ENCODE assay signal across 14 cellular contexts in genomic region chr20:37504404-37505096, GRCh38. TPM values are rescaled to one million over a fixed set of nuclear protein-coding genes. Genes with fewer than 3 reads are reported as not detected.
DNase-seq lines count a peak whose midpoint lies in the region; ATAC-seq and TF ChIP-seq lines count a peak whose summit lies in the region.
"Had no signal": no experiment of that assay in that cellular context is flagged by ENCODE, and none has a peak within 500 bp of the region (broad histone marks: within the 10 kb centered on the region; RNA-seq: fewer than 3 reads in every experiment).

No MANE protein-coding gene starts in this region.

- no peak overlapping the region for H2BK12ac ChIP-seq in H9 (ENCODE audit: insufficient read length, low read depth, low read length)

- CTCF ChIA-PET in WTC11 (lab: Charles Lee), result interaction anchor here (1.6 kb wide), 1 partner anchor 60 kb away, joined by 3 read pairs; no protein-coding TSS in a partner anchor

- H3K36me3 ChIP-seq in breast epithelium (no peaks in the 10 kb centered on the region), transverse colon (no peaks in the 10 kb centered on the region)
- H3K36me3 ChIP-seq: ascending aorta had no signal

- no peak overlapping the region for H3K14ac ChIP-seq in H9 (ENCODE audit: insufficient read depth, low read length)

- no peak overlapping the region for H2AFZ ChIP-seq in H9 (ENCODE audit: low read length)

- TF ChIP-seq POLR2A in breast epithelium (IDR thresholded peaks at IDR 0.05), result no peak
- TF ChIP-seq POLR2A in transverse colon (IDR thresholded peaks at IDR 0.05), result no peak

- POLR2A ChIA-PET in WTC11 (lab: Charles Lee), result no interaction called here

- in situ Hi-C loops in transverse colon (cut with MboI; ENCODE audit: low pct_ligation_motif_present in 1 of 4, low pct_unique_long_range_greater_than_20kb in 1 of 4, low sequenced_read_pairs in 3 of 4), result no loop called here

- no peak overlapping the region for H4K8ac ChIP-seq in H9 (replicated peaks; ENCODE audit: insufficient read length, low read depth, low read length)

- no peak for TF ChIP-seq CTCF in H9 (conservative IDR thresholded peaks at IDR 0.05)
- no peak for TF ChIP-seq CTCF in WTC11 (IDR thresholded peaks at IDR 0.05)
- TF ChIP-seq CTCF in breast epithelium (IDR thresholded peaks at IDR 0.05), result no peak
- no peak for TF ChIP-seq CTCF in transverse colon (IDR thresholded peaks at IDR 0.05)

- WGBS in H9 (ENCODE audit: extremely low coverage, insufficient read length, low lambda C conversion rate), result no CpG with 5 or more reads among the region's 3 CpGs
- 54 to 70% methylated on average over 2 to 3 of the region's 3 CpGs for WGBS in transverse colon (ENCODE audit: low coverage in 1 of 2), 2 donors

- H4K91ac ChIP-seq in H9 (ENCODE audit: insufficient read length, low read depth, low read length), result no peak overlapping the region

- H4K20me1 ChIP-seq in H9 (ENCODE audit: control insufficient read depth, insufficient read depth, insufficient read length), result no peaks in the 10 kb centered on the region

- DNase-seq in DMS79 treated with DMSO at 0.1 percent for 48 hours (lab: John Stamatoyannopoulos, UW), result peak; percentile 32
- DNase-seq in H9, result peak; percentile 49
- DNase-seq in WTC11 (ENCODE audit: low spot score), result no peak
- peak; percentile 79 for DNase-seq in left kidney (ENCODE audit: low read depth, low spot score)
- DNase-seq in breast epithelium (ENCODE audit: low spot score in 2 of 2), result no peak
- no peak for DNase-seq in transverse colon
- DNase-seq: AML-193, midbrain, NCI-H2081, NCI-H774 had no signal

- H3K79me2 ChIP-seq in H9 (ENCODE audit: insufficient read depth, low read length), result no peaks in the 10 kb centered on the region

- H2BK5ac ChIP-seq in H9 (ENCODE audit: insufficient read length, low read length), result no peak overlapping the region

- H3K27ac ChIP-seq in H9 (ENCODE audit: insufficient read length, low read depth, low read length) (no peak overlapping the region), breast epithelium (no peak overlapping the region), transverse colon (no peak overlapping the region)
- H3K27ac ChIP-seq: ascending aorta, foreskin keratinocyte, HL-60 had no signal

- H3K36me3 Mint-ChIP-seq in H9 (ENCODE audit: insufficient read depth in 1 of 3, low read depth in 3 of 3) (no peaks in the 10 kb centered on the region; a peak in 3 of 7 replicates), WTC11 (no peaks in the 10 kb centered on the region)

- no peaks in the 10 kb centered on the region for H3K9me3 ChIP-seq in H9 (ENCODE audit: control insufficient read depth, low read depth, low read length)
- no peaks in the 10 kb centered on the region for H3K9me3 ChIP-seq in breast epithelium
- no peaks in the 10 kb centered on the region for H3K9me3 ChIP-seq in transverse colon
- H3K9me3 ChIP-seq: ascending aorta had no signal

- peaks cover 0 to 2% of the 10 kb centered on the region in 2 experiments; a peak in 1 of 4 replicates for H3K4me1 Mint-ChIP-seq in H9
- H3K4me1 Mint-ChIP-seq in WTC11, result 0 out of 2 replicates have a peak, but pooled peaks cover 2% of the 10 kb centered on the region

- no peak overlapping the region for H3T11ph ChIP-seq in H9 (ENCODE audit: low read length)

- no peaks in the 10 kb centered on the region for H3K23me2 ChIP-seq in H9 (ENCODE audit: insufficient read length, low read depth, low read length, poor library complexity, severe bottlenecking)

- H3K4ac ChIP-seq in H9 (ENCODE audit: low read depth, low read length), result no peak overlapping the region

- no peak overlapping the region for H3K18ac ChIP-seq in H9 (ENCODE audit: insufficient read length, low read depth, low read length)

- ATAC-seq in WTC11 (peak; percentile 11; the same call in 1 of the 2 replicates), HG03520 (IDR thresholded peaks at IDR 0.05; ENCODE audit: unreplicated experiment) (no peak)
- ATAC-seq: foreskin keratinocyte had no signal

- H3K27me3 ChIP-seq in H9 (ENCODE audit: insufficient read depth, low read length) (0 out of 2 replicates have a peak, but pooled peaks cover 2% of the 10 kb centered on the region), breast epithelium (no peaks in the 10 kb centered on the region), transverse colon (no peaks in the 10 kb centered on the region)
- H3K27me3 ChIP-seq: ascending aorta, foreskin keratinocyte had no signal

- no peak overlapping the region for H3K4me3 ChIP-seq in breast epithelium
- no peak overlapping the region for H3K4me3 ChIP-seq in transverse colon
- H3K4me3 ChIP-seq: ascending aorta had no signal

- no peak overlapping the region for H2BK120ac ChIP-seq in H9 (ENCODE audit: low read depth, low read length, poor library complexity, severe bottlenecking)

- H3K9me3 Mint-ChIP-seq in H9 (no peaks in the 10 kb centered on the region), WTC11 (no peaks in the 10 kb centered on the region)

- no peak overlapping the region for H3K56ac ChIP-seq in H9 (ENCODE audit: insufficient read length, low read depth, low read length)

- H3K27me3 Mint-ChIP-seq in H9 (ENCODE audit: low read depth) (no peaks in the 10 kb centered on the region), WTC11 (ENCODE audit: low read depth) (no peaks in the 10 kb centered on the region)

- H3K23ac ChIP-seq in H9 (ENCODE audit: insufficient read length, low read depth, low read length), result no peak overlapping the region

- H3K27ac Mint-ChIP-seq in H9 (peak overlapping the region in 1 of 3 experiments; percentile 68; a peak in 1 of 7 replicates), WTC11 (no peak overlapping the region)

- H2AK5ac ChIP-seq in H9 (ENCODE audit: insufficient read length, low read length), result no peak overlapping the region

- no peaks in the 10 kb centered on the region for H3K79me1 ChIP-seq in H9 (ENCODE audit: insufficient read depth, low read depth, low read length, poor library complexity, severe bottlenecking)

- peaks cover 10% of the 10 kb centered on the region; the same call in 1 of the 2 replicates for H3K4me1 ChIP-seq in H9 (ENCODE audit: insufficient read depth, low read length)
- H3K4me1 ChIP-seq in breast epithelium, result no peaks in the 10 kb centered on the region
- no peaks in the 10 kb centered on the region for H3K4me1 ChIP-seq in transverse colon
- H3K4me1 ChIP-seq: ascending aorta, foreskin keratinocyte had no signal

- TF ChIP-seq EP300 in transverse colon (IDR thresholded peaks at IDR 0.05; ENCODE audit: low read depth), result no peak

- H3K9ac ChIP-seq in H9 (ENCODE audit: extremely low read depth, insufficient read length, low read length), result no peak overlapping the region

- H3K4me2 ChIP-seq in H9 (ENCODE audit: insufficient read depth, insufficient read length, low read length), result no peak overlapping the region

- H4K5ac ChIP-seq in H9 (ENCODE audit: insufficient read length, low read depth, low read length), result no peak overlapping the region

- H2BK15ac ChIP-seq in H9 (ENCODE audit: low read depth, low read length), result no peak overlapping the region

- H2BK20ac ChIP-seq in H9 (ENCODE audit: low read depth, low read length, poor library complexity, severe bottlenecking), result no peak overlapping the region

- intact Hi-C loops in breast epithelium (cut with DNase I; ENCODE audit: low total_unique reads), result no loop called here
- intact Hi-C loops in transverse colon (cut with DNase I; ENCODE audit: low total_unique reads), result no loop called here

- H3K4me3 Mint-ChIP-seq in H9 (no peak overlapping the region), WTC11 (no peak overlapping the region)

TF ChIP-seq in WTC11, 78 proteins besides CTCF, POLR2A, EP300 and RAD21:
- 0 out of 2 replicates have a peak, but pooled peaks have one; percentile 22 for TF ChIP-seq ZNF121 (CRISPR knock-in tag; IDR thresholded peaks at IDR 0.05)
- TF ChIP-seq, protein P1, sequence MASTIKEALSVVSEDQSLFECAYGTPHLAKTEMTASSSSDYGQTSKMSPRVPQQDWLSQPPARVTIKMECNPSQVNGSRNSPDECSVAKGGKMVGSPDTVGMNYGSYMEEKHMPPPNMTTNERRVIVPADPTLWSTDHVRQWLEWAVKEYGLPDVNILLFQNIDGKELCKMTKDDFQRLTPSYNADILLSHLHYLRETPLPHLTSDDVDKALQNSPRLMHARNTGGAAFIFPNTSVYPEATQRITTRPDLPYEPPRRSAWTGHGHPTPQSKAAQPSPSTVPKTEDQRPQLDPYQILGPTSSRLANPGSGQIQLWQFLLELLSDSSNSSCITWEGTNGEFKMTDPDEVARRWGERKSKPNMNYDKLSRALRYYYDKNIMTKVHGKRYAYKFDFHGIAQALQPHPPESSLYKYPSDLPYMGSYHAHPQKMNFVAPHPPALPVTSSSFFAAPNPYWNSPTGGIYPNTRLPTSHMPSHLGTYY (CRISPR knock-in tag; IDR thresholded peaks at IDR 0.05), result no peak
- no peak for TF ChIP-seq E2F1 (CRISPR knock-in tag; IDR thresholded peaks at IDR 0.05)
- TF ChIP-seq FOXJ3 (CRISPR knock-in tag; IDR thresholded peaks at IDR 0.05; ENCODE audit: borderline replicate concordance), result no peak
TF ChIP-seq in WTC11: peak in this region for 1.

RNA-seq across cellular contexts. Expression of gene NNAT, which starts 16.5 kb away (rescaled TPM):
- 42.5 and 43.1 TPM in 2 replicates for total RNA-seq in H9 (2021)
- total RNA-seq in WTC11 (2021), result 59.8 to 90.0 TPM (median 61.1 TPM) in 3 replicates
- total RNA-seq in breast epithelium, result 10 to 100 TPM in 1 of 3 donors, 1 to 10 TPM in 2; 3.9 to 82.1 (median 9.7) TPM
- 10 to 100 TPM; 11.3 to 33.0 (median 14.3) TPM for total RNA-seq in transverse colon
- total RNA-seq: ascending aorta had no signal

RNA-seq across cellular contexts. Expression of gene BLCAP, which starts 23.1 kb away (rescaled TPM):
- total RNA-seq in H9 (2021) (47.7 and 54.3 TPM in 2 replicates), WTC11 (2021) (53.5 to 85.6 TPM (median 54.4 TPM) in 3 replicates), breast epithelium (10 to 100 TPM; 62.9 to 81.8 (median 63.2) TPM), transverse colon (100 to 1,000 TPM in 3 of 4 donors, 10 to 100 TPM in 1; 80.8 to 283 (median 117) TPM)

Comparison
In these comparisons a context has a peak if more than half of its experiments do, and no peak if none do; other contexts are left out.
1. DNase-seq: peak in DMS79 treated with DMSO at 0.1 percent for 48 hours (single experiment), H9 (single experiment) and left kidney (single experiment); none in WTC11 (single experiment), breast epithelium (0 of 2) and transverse colon (single experiment).